19 cellular contexts compared by ENCODE assay signal in the genomic region with DNA sequence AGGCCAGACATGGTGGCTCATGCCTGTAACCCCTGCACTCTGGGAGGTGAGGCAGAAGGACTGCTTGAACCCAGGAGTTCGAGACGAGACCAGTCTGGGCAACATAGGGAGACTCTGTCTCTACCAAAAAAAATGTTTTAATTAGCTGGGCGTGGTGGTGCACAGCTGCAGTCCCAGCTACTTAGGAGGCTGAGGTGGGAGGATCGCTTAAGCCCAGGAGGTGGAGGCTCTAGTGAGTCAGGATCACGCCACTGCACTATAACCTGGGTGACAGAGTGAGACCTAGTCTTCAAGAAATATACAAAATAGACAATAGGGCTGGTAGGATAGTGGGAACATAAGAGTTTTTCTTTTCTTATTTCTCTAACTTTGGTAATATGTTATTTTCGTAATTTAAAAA. TPM values are rescaled to one million over a fixed set of nuclear protein-coding genes. Genes with fewer than 3 reads are reported as not detected.
DNase-seq lines count a peak whose midpoint lies in the region; ATAC-seq, FAIRE-seq and TF ChIP-seq lines count a peak whose summit lies in the region.
"Had no signal": no experiment of that assay in that cellular context is flagged by ENCODE, and none has a peak within 500 bp of the region (broad histone marks: within the 10 kb centered on the region; RNA-seq: fewer than 3 reads in every experiment).

No MANE protein-coding gene starts in this region.

- H4K20me1 ChIP-seq in GM23248 (ENCODE audit: insufficient read depth) (no peaks in the 10 kb centered on the region), K562 (replicated peaks; ENCODE audit: control insufficient read depth, insufficient read depth, low read length) (0 out of 2 replicates have a peak, but pooled peaks cover 4% of the 10 kb centered on the region)

- H3K27me3 Mint-ChIP-seq in mesothelial cell of epicardium (ENCODE audit: low read depth), result no peaks in the 10 kb centered on the region
- H3K27me3 Mint-ChIP-seq: CD4-positive, alpha-beta T cell had no signal

- ATAC-seq in K562, result no peak
- ATAC-seq: GM23338 had no signal

- H3K9me3 ChIP-seq in GM23248 (ENCODE audit: low read depth) (no peaks in the 10 kb centered on the region), K562 (replicated peaks; ENCODE audit: control insufficient read depth, insufficient read depth, low read depth, low read length) (no peaks in the 10 kb centered on the region), tibial artery (no peaks in the 10 kb centered on the region)

- no TSS peak for BruUV-seq in K562 (replicated peaks; lab: Mats Ljungman, UMichigan)

- H3K4me3 ChIP-seq in GM23248, result no peak overlapping the region
- no peak overlapping the region for H3K4me3 ChIP-seq in K562
- no peak overlapping the region for H3K4me3 ChIP-seq in tibial artery
- H3K4me3 ChIP-seq: GM23338 had no signal

- no peaks in the 10 kb centered on the region for H3K9me2 ChIP-seq in GM23248 (ENCODE audit: insufficient read depth)

- TF ChIP-seq CTCF in K562 (IDR thresholded peaks at IDR 0.05 in 2 of 3, conservative IDR thresholded peaks at IDR 0.05 in 1 of 3; ENCODE audit: insufficient read depth in 2 of 3, low read depth in 1 of 3, low read length in 3 of 3) (no peak), mesothelial cell of epicardium (IDR thresholded peaks at IDR 0.05; ENCODE audit: unreplicated experiment) (no peak), tibial artery (IDR thresholded peaks at IDR 0.05) (no peak)

- no peak for TF ChIP-seq POLR2A in K562 (conservative IDR thresholded peaks at IDR 0.05)

- in situ Hi-C loops in GM23248 (cut with MboI), result no loop called here
- in situ Hi-C loops in K562 (cut with MboI), result loop anchor here (25.0 kb wide), 1 partner anchor 1411 kb away; a partner anchor contains a TSS

- no peaks in the 10 kb centered on the region for H3K36me3 ChIP-seq in GM23248 (ENCODE audit: low read depth)
- H3K36me3 ChIP-seq in K562 (ENCODE audit: control insufficient read depth, insufficient read depth, low read length), result peaks cover 15% of the 10 kb centered on the region
- no peaks in the 10 kb centered on the region for H3K36me3 ChIP-seq in tibial artery

- H2AFZ ChIP-seq in GM23248 (no peak overlapping the region), K562 (ENCODE audit: low read depth, low read length) (no peak overlapping the region)
- H2AFZ ChIP-seq: GM23338 had no signal

- H3K27ac ChIP-seq in GM23248 (peak overlapping the region; percentile 86), K562 (ENCODE audit: extremely low read depth, low read depth, low read length) (no peak overlapping the region), tibial artery (peak overlapping the region; percentile 77 to 80)

- peaks cover 39% of the 10 kb centered on the region for H3K4me1 ChIP-seq in GM23248 (ENCODE audit: insufficient read depth)
- H3K4me1 ChIP-seq in K562 (replicated peaks in 1 of 2; ENCODE audit: control insufficient read depth in 2 of 2, insufficient read depth in 2 of 2, low read length in 2 of 2), result peaks cover 24 to 67% of the 10 kb centered on the region in 2 experiments
- H3K4me1 ChIP-seq in tibial artery, result peaks cover 0 to 96% (median 69%) of the 10 kb centered on the region in 4 donors

- H3K79me2 ChIP-seq in GM23248 (ENCODE audit: insufficient read depth) (peaks cover 99% of the 10 kb centered on the region), K562 (ENCODE audit: control insufficient read depth, insufficient read depth, low read length) (peaks cover 81% of the 10 kb centered on the region)

- no peak for TF ChIP-seq EP300 in K562 (IDR thresholded peaks at IDR 0.05; ENCODE audit: low read length)

- H3K9ac ChIP-seq in GM23248 (no peak overlapping the region), K562 (ENCODE audit: insufficient read depth in 1 of 2, low read depth in 2 of 2, low read length in 2 of 2) (no peak overlapping the region)

- H3K27me3 ChIP-seq in GM23248 (replicated peaks; ENCODE audit: insufficient read depth) (no peaks in the 10 kb centered on the region), K562 (ENCODE audit: control insufficient read depth in 2 of 2, insufficient read depth in 2 of 2, low read length in 2 of 2) (no peaks in the 10 kb centered on the region), tibial artery (no peaks in the 10 kb centered on the region)

- no peak for TF ChIP-seq RAD21 in K562 (CRISPR knock-in tag; conservative IDR thresholded peaks at IDR 0.05 in 1 of 2, IDR thresholded peaks at IDR 0.05 in 1 of 2)

- DNase-seq in GM23248 (no peak), K562 (ENCODE audit: extremely low read depth in 1 of 4, low spot score in 3 of 4) (no peak), mesothelial cell of epicardium (ENCODE audit: low spot score in 2 of 2, unreplicated experiment in 2 of 2) (no peak), tibial artery (no peak), NCI-H526 (lab: John Stamatoyannopoulos, UW) (no peak), NCI-H1105 treated with DMSO at 0.1 percent for 48 hours (lab: John Stamatoyannopoulos, UW) (no peak), HTR-8/SVneo (ENCODE audit: insufficient read length, low spot score) (no peak)
- DNase-seq: ACHN; CD4-positive, alpha-beta T cell; DMS79 treated with DMSO at 0.1 percent for 48 hours; Karpas-422; NCI-H1417 treated with DMSO at 0.1 percent for 48 hours; NCI-H2029; NCI-H2171 treated with DMSO at 0.1 percent for 48 hours; NCI-H510A; SIG-M5 had no signal

- no peak overlapping the region for H3K4me3 Mint-ChIP-seq in mesothelial cell of epicardium
- H3K4me3 Mint-ChIP-seq: CD4-positive, alpha-beta T cell; GM23338 had no signal

- FAIRE-seq in K562 (lab: Jason Lieb, UNC) (no peak), HTR-8/SVneo (lab: Jason Lieb, UNC) (no peak)
- FAIRE-seq: G401.6, GM12891 had no signal

- H3K4me2 ChIP-seq in GM23248 (ENCODE audit: unreplicated experiment) (no peak overlapping the region), K562 (ENCODE audit: insufficient read depth, low read length) (no peak overlapping the region)
- H3K4me2 ChIP-seq: GM23338 had no signal

- no peaks in the 10 kb centered on the region for H3K9me1 ChIP-seq in K562 (ENCODE audit: control insufficient read depth, insufficient read depth, low read length)

- intact Hi-C loops in K562 (cut with micrococcal nuclease), result no loop called here
- intact Hi-C loops in tibial artery (cut with DNase I; ENCODE audit: low total_unique reads), result no loop called here

- POLR2A ChIA-PET in K562 (lab: Yijun Ruan, JAX), result interaction anchor here (1.2 to 1.8 kb wide), 2 partner anchors 9 to 11 kb away, joined by 3 to 7 read pairs; no protein-coding TSS in a partner anchor

- WGBS in GM23248 (ENCODE audit: low coverage in 1 of 2, low lambda C conversion rate in 2 of 2, missing lambda C conversion rate in 2 of 2), 2 experiments, result 97 to 98% methylated on average over 6 of the region's 6 CpGs
- 88% methylated on average over 6 of the region's 6 CpGs for WGBS in K562 (ENCODE audit: insufficient coverage, low coverage, missing lambda C conversion rate)

- peak overlapping the region; percentile 98 for H3K27ac Mint-ChIP-seq in mesothelial cell of epicardium
- H3K27ac Mint-ChIP-seq: CD4-positive, alpha-beta T cell had no signal

- no peaks in the 10 kb centered on the region for H3K36me3 Mint-ChIP-seq in mesothelial cell of epicardium

- peaks cover 52% of the 10 kb centered on the region for H3K4me1 Mint-ChIP-seq in mesothelial cell of epicardium

- H3K9me3 Mint-ChIP-seq in mesothelial cell of epicardium, result no peaks in the 10 kb centered on the region
- H3K9me3 Mint-ChIP-seq: CD4-positive, alpha-beta T cell; GM23338 had no signal

- CTCF ChIA-PET in K562 (lab: Yijun Ruan, JAX; ENCODE audit: low intra/inter-chr PET ratio), result interaction anchor here (0.6 kb wide), 1 partner anchor 801 kb away, joined by 5 read pairs; no protein-coding TSS in a partner anchor

- peaks cover 80% of the 10 kb centered on the region for H3F3A ChIP-seq in GM23248 (ENCODE audit: insufficient read depth)

TF ChIP-seq in K562, 482 proteins besides CTCF, POLR2A, EP300 and RAD21 (continues in another document):
- no peak for TF ChIP-seq MECOM (CRISPR knock-in tag; IDR thresholded peaks at IDR 0.05)
- no peak for TF ChIP-seq HOXB6 (CRISPR knock-in tag; IDR thresholded peaks at IDR 0.05; ENCODE audit: borderline replicate concordance)

RNA-seq across cellular contexts. Expression of a gene that starts 50.2 kb away (rescaled TPM):
- 43.7 and 67.9 TPM in 2 replicates for total RNA-seq in GM23248 (2014; rRNA removed; shearing (Covaris generic))
- polyA plus RNA-seq in GM23248 (2016; fragmentation: Nextera tagmentation; extraction: Ambion mirVana) (49.7 and 53.7 TPM in 2 replicates), K562 (2011; rRNA removed) (17.1 and 37.9 TPM in 2 replicates), K562 (2014; fragmentation: Illumina TruSeq; extraction: Trizol) (26.9 and 27.4 TPM in 2 replicates), K562 (2014; fragmentation: Nextera tagmentation; extraction: Ambion mirVana) (1 to 10 TPM; 7.1 to 8.8 TPM), K562 (2014; rRNA removed) (15.8 and 18.7 TPM in 2 replicates)
- total RNA-seq in K562 (2011; cell fraction: chromatin; rRNA removed; ENCODE audit: low replicate concordance), result 58.2 and 65.5 TPM in 2 replicates
- 39.9 and 41.2 TPM in 2 replicates for total RNA-seq in K562 (2011; cell fraction: nucleolus; rRNA removed)
- total RNA-seq in K562 (2011; cell fraction: nucleoplasm; rRNA removed), result 52.9 and 82.7 TPM in 2 replicates
- total RNA-seq in K562 (2014; rRNA removed) (10.2 and 19.6 TPM in 2 replicates), K562 (2014; rRNA removed; fragmentation: Illumina TruSeq; extraction: Trizol) (13.8 and 15.2 TPM in 2 replicates), K562 (2015; rRNA removed; fragmentation: Illumina TruSeq; extraction: Trizol) (16.0 and 17.5 TPM in 2 replicates), K562 (2021) (44.7 and 45.6 TPM in 2 replicates), mesothelial cell of epicardium (77.8 to 82.8 TPM (median 80.4 TPM) in 3 replicates)
- 15.4 and 27.7 TPM in 2 replicates for polyA plus RNA-seq in K562 (2011; cell fraction: cytosol; rRNA removed)
- polyA plus RNA-seq in K562 (2011; cell fraction: nucleus; rRNA removed), result 24.4 and 31.2 TPM in 2 replicates
- 20.5 and 29.6 TPM in 2 replicates for polyA plus RNA-seq in K562 (2012)
- 30.2 and 46.2 TPM in 2 replicates for polyA minus RNA-seq in K562 (2011; rRNA and poly(A)+ RNA removed)
- 19.4 and 34.7 TPM in 2 replicates for polyA minus RNA-seq in K562 (2011; cell fraction: cytosol; rRNA and poly(A)+ RNA removed)
- 24.1 and 55.8 TPM in 2 replicates for polyA minus RNA-seq in K562 (2011; cell fraction: nucleus; rRNA and poly(A)+ RNA removed)
